ENCODE assay signal across 16 cellular contexts in the genomic region with DNA sequence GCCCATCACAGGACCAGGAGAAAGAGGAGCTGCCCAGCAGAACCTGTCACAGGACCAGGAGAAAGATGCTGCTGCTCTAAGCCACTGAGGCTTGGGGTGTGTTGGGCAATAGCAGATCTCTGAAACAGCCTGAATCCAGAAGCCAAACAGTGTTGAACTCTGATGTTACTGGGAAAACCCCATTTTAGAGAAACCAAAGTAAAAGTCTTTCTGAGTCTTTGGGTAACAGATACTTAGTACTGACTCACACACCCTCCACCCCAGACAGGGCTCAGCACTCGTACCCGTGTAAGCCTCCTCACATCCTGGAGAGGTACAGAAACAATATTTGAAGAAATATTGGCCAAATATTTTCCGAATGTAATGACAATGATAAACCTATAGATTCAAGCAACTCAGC.
A peak's percentile ranks its signal among the peaks of the same experiment; 100 is the strongest.
DNase-seq lines count a peak whose midpoint lies in the region; ATAC-seq and TF ChIP-seq lines count a peak whose summit lies in the region.
"Had no signal": no experiment of that assay in that cellular context is flagged by ENCODE, and none has a peak within 500 bp of the region (broad histone marks: within the 10 kb centered on the region; RNA-seq: fewer than 3 reads in every experiment).

No MANE protein-coding gene starts in this region.

- H3K27ac ChIP-seq in lower lobe of right lung = no peak overlapping the region
- H3K27ac ChIP-seq: BLaER1 treated with 17β-estradiol and CSF1 and Interleukin-3, amounts not matched to agents 10 nM and 100 nM had no signal

- no peak overlapping the region for H3K27ac Mint-ChIP-seq in activated CD8-positive, alpha-beta T cell treated with anti-CD3 and anti-CD28 coated beads for 36 hours
- no peak overlapping the region for H3K27ac Mint-ChIP-seq in activated CD8-positive, alpha-beta T cell treated with anti-CD3 and anti-CD28 coated beads, Interleukin-2, amount 10 ng/mL, durations not matched to agents 7 days and 5 days
- no peak overlapping the region for H3K27ac Mint-ChIP-seq in activated naive CD8-positive, alpha-beta T cell treated with anti-CD3 and anti-CD28 coated beads, Interleukin-2, amount 50 U/mL, for 24 hours
- no peak overlapping the region for H3K27ac Mint-ChIP-seq in activated naive CD8-positive, alpha-beta T cell treated with anti-CD3 and anti-CD28 coated beads for 36 hours
- H3K27ac Mint-ChIP-seq in T-helper 17 cell = no peak overlapping the region
- H3K27ac Mint-ChIP-seq: B cell; CD8-positive, alpha-beta T cell; H9 had no signal

- no peak for DNase-seq in activated CD8-positive, alpha-beta T cell treated with anti-CD3 and anti-CD28 coated beads for 36 hours
- no peak for DNase-seq in activated CD8-positive, alpha-beta T cell treated with anti-CD3 and anti-CD28 coated beads, Interleukin-2, amount 10 ng/mL, durations not matched to agents 7 days and 5 days
- DNase-seq in activated naive CD8-positive, alpha-beta T cell treated with anti-CD3 and anti-CD28 coated beads, Interleukin-2, amount 50 U/mL, for 24 hours = no peak
- no peak for DNase-seq in activated naive CD8-positive, alpha-beta T cell treated with anti-CD3 and anti-CD28 coated beads for 36 hours
- DNase-seq in lower lobe of right lung = peak; percentile 9
- DNase-seq in DMS79 (lab: John Stamatoyannopoulos, UW) = no peak
- no peak for DNase-seq in T-helper 17 cell
- DNase-seq: Calu3; CD8-positive, alpha-beta T cell; DND-41; EL; H9 had no signal

- intact Hi-C loops in activated CD8-positive, alpha-beta T cell treated with anti-CD3 and anti-CD28 coated beads for 36 hours (cut with micrococcal nuclease) = no loop called here
- intact Hi-C loops in lower lobe of right lung (cut with DNase I) = no loop called here

- H3K36me3 Mint-ChIP-seq in activated CD8-positive, alpha-beta T cell treated with anti-CD3 and anti-CD28 coated beads for 36 hours (ENCODE audit: low read depth) = no peaks in the 10 kb centered on the region
- no peaks in the 10 kb centered on the region for H3K36me3 Mint-ChIP-seq in activated CD8-positive, alpha-beta T cell treated with anti-CD3 and anti-CD28 coated beads, Interleukin-2, amount 10 ng/mL, durations not matched to agents 7 days and 5 days (ENCODE audit: low read depth)
- no peaks in the 10 kb centered on the region for H3K36me3 Mint-ChIP-seq in activated naive CD8-positive, alpha-beta T cell treated with anti-CD3 and anti-CD28 coated beads, Interleukin-2, amount 50 U/mL, for 24 hours (ENCODE audit: low read depth)
- peaks cover 3% of the 10 kb centered on the region for H3K36me3 Mint-ChIP-seq in activated naive CD8-positive, alpha-beta T cell treated with anti-CD3 and anti-CD28 coated beads for 36 hours
- no peaks in the 10 kb centered on the region for H3K36me3 Mint-ChIP-seq in T-helper 17 cell (ENCODE audit: low read depth)

- H3K4me3 ChIP-seq in lower lobe of right lung = no peak overlapping the region
- H3K4me3 ChIP-seq: BLaER1 treated with 17β-estradiol and CSF1 and Interleukin-3, amounts not matched to agents 10 nM and 100 nM; GM12878 had no signal

- no peaks in the 10 kb centered on the region for H3K9me3 Mint-ChIP-seq in activated CD8-positive, alpha-beta T cell treated with anti-CD3 and anti-CD28 coated beads for 36 hours
- H3K9me3 Mint-ChIP-seq in activated CD8-positive, alpha-beta T cell treated with anti-CD3 and anti-CD28 coated beads, Interleukin-2, amount 10 ng/mL, durations not matched to agents 7 days and 5 days (ENCODE audit: insufficient read depth) = no peaks in the 10 kb centered on the region
- H3K9me3 Mint-ChIP-seq in activated naive CD8-positive, alpha-beta T cell treated with anti-CD3 and anti-CD28 coated beads, Interleukin-2, amount 50 U/mL, for 24 hours = no peaks in the 10 kb centered on the region
- H3K9me3 Mint-ChIP-seq in activated naive CD8-positive, alpha-beta T cell treated with anti-CD3 and anti-CD28 coated beads for 36 hours = no peaks in the 10 kb centered on the region
- H3K9me3 Mint-ChIP-seq: CD8-positive, alpha-beta T cell; H9 had no signal

- no peak for TF ChIP-seq CTCF in activated CD8-positive, alpha-beta T cell treated with anti-CD3 and anti-CD28 coated beads for 36 hours (IDR thresholded peaks at IDR 0.05)
- no peak for TF ChIP-seq CTCF in lower lobe of right lung (IDR thresholded peaks at IDR 0.05)

- H3K9me3 ChIP-seq in lower lobe of right lung = peaks cover 23% of the 10 kb centered on the region
- no peaks in the 10 kb centered on the region for H3K9me3 ChIP-seq in T-helper 17 cell (ENCODE audit: control insufficient read depth, low read length, poor library complexity, severe bottlenecking)

- CTCF ChIA-PET in activated CD8-positive, alpha-beta T cell treated with anti-CD3 and anti-CD28 coated beads for 36 hours (lab: Charles Lee) = no interaction called here
- CTCF ChIA-PET in activated CD8-positive, alpha-beta T cell treated with anti-CD3 and anti-CD28 coated beads, Interleukin-2, amount 10 ng/mL, durations not matched to agents 7 days and 5 days (lab: Charles Lee) = no interaction called here

- no peaks in the 10 kb centered on the region for H3K4me1 ChIP-seq in lower lobe of right lung

- no peaks in the 10 kb centered on the region for H3K4me1 Mint-ChIP-seq in activated CD8-positive, alpha-beta T cell treated with anti-CD3 and anti-CD28 coated beads for 36 hours (ENCODE audit: low read depth)
- H3K4me1 Mint-ChIP-seq in activated CD8-positive, alpha-beta T cell treated with anti-CD3 and anti-CD28 coated beads, Interleukin-2, amount 10 ng/mL, durations not matched to agents 7 days and 5 days (ENCODE audit: low read depth) = no peaks in the 10 kb centered on the region
- H3K4me1 Mint-ChIP-seq in activated naive CD8-positive, alpha-beta T cell treated with anti-CD3 and anti-CD28 coated beads, Interleukin-2, amount 50 U/mL, for 24 hours = no peaks in the 10 kb centered on the region
- H3K4me1 Mint-ChIP-seq in activated naive CD8-positive, alpha-beta T cell treated with anti-CD3 and anti-CD28 coated beads for 36 hours = no peaks in the 10 kb centered on the region
- H3K4me1 Mint-ChIP-seq in T-helper 17 cell = no peaks in the 10 kb centered on the region
- H3K4me1 Mint-ChIP-seq: B cell had no signal

- ATAC-seq in activated CD8-positive, alpha-beta T cell treated with anti-CD3 and anti-CD28 coated beads for 36 hours = peak; percentile 71
- no peak for ATAC-seq in activated CD8-positive, alpha-beta T cell treated with anti-CD3 and anti-CD28 coated beads, Interleukin-2, amount 10 ng/mL, durations not matched to agents 7 days and 5 days
- ATAC-seq in activated naive CD8-positive, alpha-beta T cell treated with anti-CD3 and anti-CD28 coated beads, Interleukin-2, amount 50 U/mL, for 24 hours = peak; percentile 12
- ATAC-seq in lower lobe of right lung (no peak), T-helper 17 cell (no peak)
- ATAC-seq: CD8-positive, alpha-beta T cell; GM12878; HepG2 had no signal

- no peak overlapping the region for H3K4me3 Mint-ChIP-seq in activated CD8-positive, alpha-beta T cell treated with anti-CD3 and anti-CD28 coated beads for 36 hours
- H3K4me3 Mint-ChIP-seq in activated CD8-positive, alpha-beta T cell treated with anti-CD3 and anti-CD28 coated beads, Interleukin-2, amount 10 ng/mL, durations not matched to agents 7 days and 5 days = no peak overlapping the region
- no peak overlapping the region for H3K4me3 Mint-ChIP-seq in activated naive CD8-positive, alpha-beta T cell treated with anti-CD3 and anti-CD28 coated beads, Interleukin-2, amount 50 U/mL, for 24 hours
- H3K4me3 Mint-ChIP-seq in activated naive CD8-positive, alpha-beta T cell treated with anti-CD3 and anti-CD28 coated beads for 36 hours = no peak overlapping the region
- H3K4me3 Mint-ChIP-seq in T-helper 17 cell = no peak overlapping the region
- H3K4me3 Mint-ChIP-seq: B cell; CD8-positive, alpha-beta T cell; H9 had no signal

- H3K36me3 ChIP-seq in lower lobe of right lung = peaks cover 2% of the 10 kb centered on the region

- no peaks in the 10 kb centered on the region for H3K27me3 Mint-ChIP-seq in activated CD8-positive, alpha-beta T cell treated with anti-CD3 and anti-CD28 coated beads for 36 hours
- no peaks in the 10 kb centered on the region for H3K27me3 Mint-ChIP-seq in activated CD8-positive, alpha-beta T cell treated with anti-CD3 and anti-CD28 coated beads, Interleukin-2, amount 10 ng/mL, durations not matched to agents 7 days and 5 days (ENCODE audit: low read depth)
- no peaks in the 10 kb centered on the region for H3K27me3 Mint-ChIP-seq in activated naive CD8-positive, alpha-beta T cell treated with anti-CD3 and anti-CD28 coated beads, Interleukin-2, amount 50 U/mL, for 24 hours
- H3K27me3 Mint-ChIP-seq in activated naive CD8-positive, alpha-beta T cell treated with anti-CD3 and anti-CD28 coated beads for 36 hours = no peaks in the 10 kb centered on the region
- H3K27me3 Mint-ChIP-seq in T-helper 17 cell = no peaks in the 10 kb centered on the region
- H3K27me3 Mint-ChIP-seq: B cell had no signal

- no peaks in the 10 kb centered on the region for H3K27me3 ChIP-seq in lower lobe of right lung (ENCODE audit: low read depth)

- POLR2A ChIA-PET in activated CD8-positive, alpha-beta T cell treated with anti-CD3 and anti-CD28 coated beads for 36 hours (lab: Charles Lee) = no interaction called here
- POLR2A ChIA-PET in activated CD8-positive, alpha-beta T cell treated with anti-CD3 and anti-CD28 coated beads, Interleukin-2, amount 10 ng/mL, durations not matched to agents 7 days and 5 days (lab: Charles Lee) = no interaction called here

Comparison
In these comparisons a context has a peak if more than half of its experiments do, and no peak if none do; other contexts are left out.
1. ATAC-seq: peak in activated CD8-positive, alpha-beta T cell treated with anti-CD3 and anti-CD28 coated beads for 36 hours (single experiment) and activated naive CD8-positive, alpha-beta T cell treated with anti-CD3 and anti-CD28 coated beads, Interleukin-2, amount 50 U/mL, for 24 hours (single experiment); none in activated CD8-positive, alpha-beta T cell treated with anti-CD3 and anti-CD28 coated beads, Interleukin-2, amount 10 ng/mL, durations not matched to agents 7 days and 5 days (single experiment), lower lobe of right lung (0 of 2) and T-helper 17 cell (single experiment).